Comparison of ENCODE assay signal across 31 cellular contexts in genomic region chr1:186869829-186870228, GRCh38. TPM values are rescaled to one million over a fixed set of nuclear protein-coding genes. Genes with fewer than 3 reads are reported as not detected.
"Had no signal": no experiment of that assay in that cellular context is flagged by ENCODE, and none has a peak within 500 bp of the region (broad histone marks: within the 10 kb centered on the region; RNA-seq: fewer than 3 reads in every experiment).

No MANE protein-coding gene starts in this region.

- H3K9me3 ChIP-seq: adrenal gland, colonic mucosa, gastroesophageal sphincter, ovary, prostate gland, sigmoid colon, thyroid gland, upper lobe of left lung, vagina had no signal

- DNase-seq: activated CD4-positive, alpha-beta T cell treated with anti-CD3 and anti-CD28 coated beads for 48 hours; activated CD4-positive, alpha-beta T cell treated with anti-CD3 and anti-CD28 coated beads, Interleukin-2, amount 50 U/mL, for 48 hours; activated CD8-positive, alpha-beta memory T cell treated with anti-CD3 and anti-CD28 coated beads for 24 hours; activated effector memory CD4-positive, alpha-beta T cell treated with anti-CD3 and anti-CD28 coated beads, Interleukin-2, amount 50 U/mL, for 16 hours; activated naive CD4-positive, alpha-beta T cell treated with anti-CD3 and anti-CD28 coated beads for 36 hours; activated naive CD8-positive, alpha-beta T cell treated with anti-CD3 and anti-CD28 coated beads for 36 hours; adrenal gland; aorta; cerebellar nuclear complex; colonic mucosa; dorsolateral prefrontal cortex; effector memory CD4-positive, alpha-beta T cell; head of caudate nucleus; hippocampal formation; left cardiac atrium; left ventricle myocardium superior; ovary; sigmoid colon; small intestine; stimulated activated CD4-positive, alpha-beta T cell treated with anti-CD3 and anti-CD28 coated beads, Interleukin-4, amount 100 ng/mL, for 4 hours; stimulated activated CD8-positive, alpha-beta memory T cell treated with anti-CD3 and anti-CD28 coated beads, Interleukin-4, amount 100 ng/mL, for 48 hours; stimulated activated naive CD8-positive, alpha-beta T cell treated with anti-CD3 and anti-CD28 coated beads, Interleukin-15, amount 100 ng/mL, for 72 hours; substantia nigra; thyroid gland; upper lobe of left lung had no signal

- ATAC-seq: gastroesophageal sphincter; left cardiac atrium; left ventricle myocardium superior; stimulated activated memory B cell treated with anti-CD40 and anti-IgM and Interleukin-4, amounts not matched to agents 10 μg/mL and 1 μg/mL and 100 μg/mL, for 72 hours; stimulated activated naive CD8-positive, alpha-beta T cell treated with anti-CD3 and anti-CD28 coated beads, Interleukin-15, amount 100 ng/mL, for 72 hours had no signal

- H3K27ac ChIP-seq: adrenal gland, cardiac muscle cell, colonic mucosa, dorsolateral prefrontal cortex, gastroesophageal sphincter, ovary, prostate gland, sigmoid colon, thyroid gland, upper lobe of left lung, vagina had no signal

- H3K36me3 ChIP-seq: adrenal gland, cardiac muscle cell, colonic mucosa, gastroesophageal sphincter, ovary, prostate gland, sigmoid colon, thyroid gland, upper lobe of left lung, vagina had no signal

- H3K4me1 ChIP-seq: adrenal gland, colonic mucosa, gastroesophageal sphincter, prostate gland, thyroid gland, upper lobe of left lung, vagina had no signal

- H3K27me3 ChIP-seq: adrenal gland, cardiac muscle cell, colonic mucosa, dorsolateral prefrontal cortex, gastroesophageal sphincter, ovary, sigmoid colon, thyroid gland, upper lobe of left lung, vagina had no signal

- H3K4me3 ChIP-seq: adrenal gland, cardiac muscle cell, colonic mucosa, dorsolateral prefrontal cortex, gastroesophageal sphincter, ovary, prostate gland, sigmoid colon, thyroid gland, upper lobe of left lung, vagina had no signal

- FAIRE-seq: keratinocyte, small intestine had no signal

RNA-seq across cellular contexts. Expression of gene PLA2G4A, which starts 41.1 kb away (rescaled TPM):
- polyA plus RNA-seq: cardiac muscle cell had no signal
